Comparison of ENCODE assay signal across 8 cellular contexts in the genomic region with DNA sequence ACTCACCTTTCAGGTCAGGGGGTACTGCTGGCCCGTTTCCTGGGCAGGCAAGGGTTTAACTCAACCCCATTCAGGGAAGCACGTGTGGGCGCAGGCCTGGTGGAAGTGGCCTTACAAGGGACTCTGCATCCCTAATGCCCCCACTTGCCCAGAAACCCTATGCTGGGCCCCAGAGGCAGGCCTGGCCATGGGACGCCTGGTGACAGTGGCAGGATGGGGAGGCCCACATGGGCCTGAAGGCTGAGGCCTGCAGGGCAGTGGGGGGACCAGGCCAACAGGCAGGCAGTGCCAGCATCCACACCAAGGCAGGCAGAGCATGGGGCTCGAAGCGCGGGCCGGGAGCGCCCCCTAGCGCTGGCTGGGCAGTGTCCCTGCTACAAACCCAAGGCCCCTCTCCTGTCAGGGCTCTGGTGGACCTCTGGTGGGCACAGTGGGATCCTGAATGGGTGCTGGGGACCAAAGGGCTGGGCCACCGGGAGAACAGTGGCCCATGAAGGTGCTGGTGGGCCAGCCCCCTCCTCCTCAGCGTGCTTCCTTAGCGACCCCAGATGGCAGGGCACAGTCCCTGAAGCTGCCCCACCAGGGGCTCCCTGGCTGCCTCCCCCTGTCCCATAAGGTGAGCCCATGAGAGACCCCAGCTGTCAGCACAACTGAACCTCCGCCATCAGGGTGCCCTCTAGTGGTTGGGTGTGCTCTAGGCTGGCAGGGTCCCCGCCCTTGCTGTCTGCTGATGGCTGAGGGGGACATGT. TPM values are rescaled to one million over a fixed set of nuclear protein-coding genes. Genes with fewer than 3 reads are reported as not detected.
DNase-seq lines count a peak whose midpoint lies in the region; ATAC-seq and TF ChIP-seq lines count a peak whose summit lies in the region.

No MANE protein-coding gene starts in this region.

- in situ Hi-C loops in Caki2 (cut with HindIII; ENCODE audit: low pct_unique_long_range_greater_than_20kb, low sequenced_read_pairs), result no loop called here

- no peaks in the 10 kb centered on the region for H3K27me3 ChIP-seq in RWPE2 (ENCODE audit: insufficient read depth, poor library complexity, severe bottlenecking)
- H3K27me3 ChIP-seq in thoracic aorta (replicated peaks; ENCODE audit: insufficient read depth), result no peaks in the 10 kb centered on the region

- H3K4me3 ChIP-seq in RWPE2 (ENCODE audit: severe bottlenecking), result no peak overlapping the region
- no peak overlapping the region for H3K4me3 ChIP-seq in thoracic aorta

- H3K4me1 ChIP-seq in RWPE2 (ENCODE audit: insufficient read depth, poor library complexity, severe bottlenecking), result no peaks in the 10 kb centered on the region
- no peaks in the 10 kb centered on the region for H3K4me1 ChIP-seq in thoracic aorta (ENCODE audit: control insufficient read depth in 1 of 2, low read depth in 2 of 2)

- ATAC-seq in HG03432 (IDR thresholded peaks at IDR 0.05; ENCODE audit: unreplicated experiment), result peak; percentile 68
- ATAC-seq in RWPE2 (ENCODE audit: low read depth), result peak; percentile 74
- peak; percentile 52 for ATAC-seq in omental fat pad (ENCODE audit: low FRiP score)
- no peak for ATAC-seq in thoracic aorta (ENCODE audit: insufficient number of reproducible peaks, low FRiP score, low read depth)
- no peak for ATAC-seq in HG03571 (IDR thresholded peaks at IDR 0.05; ENCODE audit: unreplicated experiment)

- H3K9me3 ChIP-seq in RWPE2 (ENCODE audit: severe bottlenecking) (no peaks in the 10 kb centered on the region), thoracic aorta (no peaks in the 10 kb centered on the region)

- DNase-seq in Caki2 (ENCODE audit: low read depth) (peak; percentile 38), RWPE2 (ENCODE audit: low spot score) (no peak), activated gamma-delta T cell (lab: John Stamatoyannopoulos, UW) (peak; percentile 26), foreskin melanocyte (peak; percentile 41), omental fat pad (ENCODE audit: low spot score) (peak; percentile 28), thoracic aorta (ENCODE audit: low spot score) (no peak)

- H3K27ac ChIP-seq in RWPE2 (ENCODE audit: poor library complexity, severe bottlenecking), result no peak overlapping the region
- H3K27ac ChIP-seq in thoracic aorta, result no peak overlapping the region

- H3K36me3 ChIP-seq in RWPE2 (ENCODE audit: low read depth) (peaks cover 10% of the 10 kb centered on the region), thoracic aorta (peaks cover 16% of the 10 kb centered on the region)

- TF ChIP-seq CTCF in RWPE2 (IDR thresholded peaks at IDR 0.05; ENCODE audit: poor library complexity, severe bottlenecking) (peak; percentile 95), omental fat pad (IDR thresholded peaks at IDR 0.05) (no peak), thoracic aorta (IDR thresholded peaks at IDR 0.05) (peak; percentile 57)

RNA-seq across cellular contexts. Expression of gene FGFR3, which starts 16.8 kb away (rescaled TPM):
- total RNA-seq in Caki2 (2014; rRNA removed; shearing (Covaris generic); ENCODE audit: low replicate concordance), result 8.6 and 9.6 TPM in 2 replicates
- total RNA-seq in omental fat pad, result 1 to 10 TPM; 1.3 to 3.5 (median 2.6) TPM
- 1 to 10 TPM in 1 of 2 donors, under 1 TPM in 1; 0.68 to 1.4 TPM for total RNA-seq in thoracic aorta

RNA-seq across cellular contexts. Expression of gene LETM1, which starts 46.0 kb away (rescaled TPM):
- total RNA-seq in Caki2 (2014; rRNA removed; shearing (Covaris generic); ENCODE audit: low replicate concordance), result 28.1 and 31.9 TPM in 2 replicates
- total RNA-seq in omental fat pad, result 100 to 1,000 TPM in 1 of 4 donors, 10 to 100 TPM in 3; 42.2 to 104 (median 52.8) TPM
- 10 to 100 TPM; 30.5 to 68.9 TPM for total RNA-seq in thoracic aorta

Comparison
In these comparisons a context has a peak if more than half of its experiments do, and no peak if none do; other contexts are left out.
1. DNase-seq: peak in Caki2 (single experiment), activated gamma-delta T cell (single experiment), foreskin melanocyte (single experiment) and omental fat pad (single experiment); none in RWPE2 (single experiment) and thoracic aorta (single experiment).
2. ATAC-seq: peak in HG03432 (single experiment), RWPE2 (single experiment) and omental fat pad (single experiment); none in thoracic aorta (single experiment) and HG03571 (single experiment).
3. CTCF ChIP-seq: peak in RWPE2 (single experiment) and thoracic aorta (single experiment); none in omental fat pad (0 of 3).